Comparison of ENCODE assay signal across 18 cellular contexts in the genomic region with DNA sequence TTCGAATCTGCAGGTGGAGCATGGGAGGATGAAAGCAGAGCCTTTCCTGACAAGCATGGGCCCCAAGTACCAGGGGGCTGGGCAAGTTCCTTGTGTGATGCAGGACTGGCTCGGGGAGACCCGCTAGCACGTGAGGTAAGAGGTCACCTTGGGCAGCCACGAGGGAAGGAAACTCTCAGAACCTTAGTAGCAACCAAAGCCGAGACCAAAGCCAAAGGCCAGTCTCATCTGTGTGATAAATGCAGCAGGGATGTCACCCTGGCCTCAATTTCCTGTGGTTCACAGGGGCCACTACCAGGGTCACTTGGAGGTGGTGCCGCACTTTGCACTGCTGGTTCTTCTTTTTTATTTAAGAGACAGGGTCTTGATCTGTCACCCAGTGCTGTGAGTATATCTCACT. TPM values are rescaled to one million over a fixed set of nuclear protein-coding genes. Genes with fewer than 3 reads are reported as not detected.
DNase-seq lines count a peak whose midpoint lies in the region; ATAC-seq, FAIRE-seq and TF ChIP-seq lines count a peak whose summit lies in the region.
"Had no signal": no experiment of that assay in that cellular context is flagged by ENCODE, and none has a peak within 500 bp of the region (broad histone marks: within the 10 kb centered on the region; RNA-seq: fewer than 3 reads in every experiment).

No MANE protein-coding gene starts in this region.

- TF ChIP-seq CTCF in activated CD8-positive, alpha-beta T cell treated with anti-CD3 and anti-CD28 coated beads for 36 hours (IDR thresholded peaks at IDR 0.05) = no peak
- TF ChIP-seq CTCF in D721Med (IDR thresholded peaks at IDR 0.05; ENCODE audit: insufficient read depth, missing control alignments) (no peak), GM10248 (IDR thresholded peaks at IDR 0.05; ENCODE audit: control extremely low read depth, extremely low read depth, low read depth, missing control alignments) (no peak)

- peak; percentile 18 for ATAC-seq in activated CD8-positive, alpha-beta T cell treated with anti-CD3 and anti-CD28 coated beads for 36 hours
- ATAC-seq in natural killer cell treated with Interleukin-12 subunit alpha and Interleukin-12 subunit beta and Interleukin-15 and Interleukin-18, amount 100 ng/mL, for 72 hours = peak; percentile 76 to 77
- no peak for ATAC-seq in HG02759 (IDR thresholded peaks at IDR 0.05; ENCODE audit: unreplicated experiment)
- ATAC-seq: foreskin keratinocyte had no signal

- H3K4me1 Mint-ChIP-seq in IgD-negative memory B cell = peaks cover 7 to 14% (median 10%) of the 10 kb centered on the region in 3 donors
- peaks cover 30% of the 10 kb centered on the region for H3K4me1 Mint-ChIP-seq in activated CD8-positive, alpha-beta T cell treated with anti-CD3 and anti-CD28 coated beads for 36 hours (ENCODE audit: low read depth)
- H3K4me1 Mint-ChIP-seq in natural killer cell treated with Interleukin-12 subunit alpha and Interleukin-12 subunit beta and Interleukin-15 and Interleukin-18, amount 100 ng/mL, for 72 hours (ENCODE audit: low read depth in 2 of 2) = peaks cover 35 to 46% of the 10 kb centered on the region in 2 donors
- H3K4me1 Mint-ChIP-seq: endodermal cell had no signal

- POLR2A ChIA-PET in activated CD8-positive, alpha-beta T cell treated with anti-CD3 and anti-CD28 coated beads for 36 hours (lab: Charles Lee) = interaction anchor here (0.7 to 1.1 kb wide), 3 partner anchors 14 to 148 kb away, joined by 3 to 4 read pairs (median 3); no protein-coding TSS in a partner anchor
- POLR2A ChIA-PET in GM10248 (lab: Yijun Ruan, JAX) = interaction anchor here (0.7 kb wide), 1 partner anchor 22 kb away, joined by 10 read pairs; no protein-coding TSS in a partner anchor

- CTCF ChIA-PET in activated CD8-positive, alpha-beta T cell treated with anti-CD3 and anti-CD28 coated beads for 36 hours (lab: Charles Lee) = interaction anchor here (1.2 to 2.1 kb wide), 3 partner anchors 154 to 159 kb away, joined by 3 to 7 read pairs (median 3); partner anchors contain the start of gene RAPGEF1
- CTCF ChIA-PET in GM10248 (lab: Yijun Ruan, JAX) = interaction anchor here (1.1 kb wide), 1 partner anchor 156 kb away, joined by 4 read pairs; no protein-coding TSS in a partner anchor

- H3K27me3 Mint-ChIP-seq in IgD-negative memory B cell = no peaks in the 10 kb centered on the region
- H3K27me3 Mint-ChIP-seq in activated CD8-positive, alpha-beta T cell treated with anti-CD3 and anti-CD28 coated beads for 36 hours = no peaks in the 10 kb centered on the region
- no peaks in the 10 kb centered on the region for H3K27me3 Mint-ChIP-seq in natural killer cell treated with Interleukin-12 subunit alpha and Interleukin-12 subunit beta and Interleukin-15 and Interleukin-18, amount 100 ng/mL, for 72 hours
- H3K27me3 Mint-ChIP-seq: progenitor cell of endocrine pancreas had no signal

- peak; percentile 33 for DNase-seq in NK-92 treated with Interleukin-12 subunit alpha and Interleukin-12 subunit beta, amount 100 ng/mL, for 24 hours (lab: John Stamatoyannopoulos, UW)
- DNase-seq in NK-92 (lab: John Stamatoyannopoulos, UW; ENCODE audit: unreplicated experiment) (no peak), D721Med (ENCODE audit: insufficient read length, low spot score) (no peak), GM10248 (ENCODE audit: extremely low spot score) (no peak)
- peak; percentile 45 for DNase-seq in activated CD8-positive, alpha-beta T cell treated with anti-CD3 and anti-CD28 coated beads for 36 hours
- no peak for DNase-seq in natural killer cell treated with Interleukin-12 subunit alpha and Interleukin-12 subunit beta and Interleukin-15 and Interleukin-18, amount 100 ng/mL, for 72 hours (ENCODE audit: low spot score)
- DNase-seq: 8988T; foreskin keratinocyte; NCI-H2029; NCI-H748 treated with DMSO at 0.1 percent for 48 hours; stimulated activated CD4-positive, alpha-beta T cell treated with anti-CD3 and anti-CD28 coated beads, Interleukin-12 subunit alpha, Interleukin-12 subunit beta, amount 100 ng/mL, for 4 hours had no signal

- no peaks in the 10 kb centered on the region for H3K9me3 Mint-ChIP-seq in IgD-negative memory B cell
- no peaks in the 10 kb centered on the region for H3K9me3 Mint-ChIP-seq in activated CD8-positive, alpha-beta T cell treated with anti-CD3 and anti-CD28 coated beads for 36 hours
- no peaks in the 10 kb centered on the region for H3K9me3 Mint-ChIP-seq in natural killer cell treated with Interleukin-12 subunit alpha and Interleukin-12 subunit beta and Interleukin-15 and Interleukin-18, amount 100 ng/mL, for 72 hours
- H3K9me3 Mint-ChIP-seq: endodermal cell had no signal

- intact Hi-C loops in activated CD8-positive, alpha-beta T cell treated with anti-CD3 and anti-CD28 coated beads for 36 hours (cut with micrococcal nuclease) = no loop called here

- no peak overlapping the region for H3K4me3 Mint-ChIP-seq in IgD-negative memory B cell
- H3K4me3 Mint-ChIP-seq in activated CD8-positive, alpha-beta T cell treated with anti-CD3 and anti-CD28 coated beads for 36 hours = no peak overlapping the region
- H3K4me3 Mint-ChIP-seq in natural killer cell treated with Interleukin-12 subunit alpha and Interleukin-12 subunit beta and Interleukin-15 and Interleukin-18, amount 100 ng/mL, for 72 hours = peak overlapping the region; percentile 82
- H3K4me3 Mint-ChIP-seq: endodermal cell had no signal

- H3K27ac Mint-ChIP-seq in IgD-negative memory B cell = peak overlapping the region; percentile 87 to 97 (median 88)
- H3K27ac Mint-ChIP-seq in activated CD8-positive, alpha-beta T cell treated with anti-CD3 and anti-CD28 coated beads for 36 hours = peak overlapping the region; percentile 89
- H3K27ac Mint-ChIP-seq in natural killer cell treated with Interleukin-12 subunit alpha and Interleukin-12 subunit beta and Interleukin-15 and Interleukin-18, amount 100 ng/mL, for 72 hours = peak overlapping the region; percentile 85 to 92
- H3K27ac Mint-ChIP-seq: endodermal cell, progenitor cell of endocrine pancreas had no signal

- H3K36me3 Mint-ChIP-seq in IgD-negative memory B cell = no peaks in the 10 kb centered on the region
- H3K36me3 Mint-ChIP-seq in activated CD8-positive, alpha-beta T cell treated with anti-CD3 and anti-CD28 coated beads for 36 hours (ENCODE audit: low read depth) = peaks cover 27% of the 10 kb centered on the region
- H3K36me3 Mint-ChIP-seq in natural killer cell treated with Interleukin-12 subunit alpha and Interleukin-12 subunit beta and Interleukin-15 and Interleukin-18, amount 100 ng/mL, for 72 hours = peaks cover 6% of the 10 kb centered on the region

- FAIRE-seq in D721Med (lab: Jason Lieb, UNC) = no peak

RNA-seq across cellular contexts. Expression of gene PRRT1B, which starts 39.5 kb away (rescaled TPM):
- polyA plus RNA-seq in IgD-negative memory B cell = not detected
- not detected for total RNA-seq in activated CD8-positive, alpha-beta T cell treated with anti-CD3 and anti-CD28 coated beads for 36 hours
- not detected for total RNA-seq in natural killer cell treated with Interleukin-12 subunit alpha and Interleukin-12 subunit beta and Interleukin-15 and Interleukin-18, amount 100 ng/mL, for 72 hours
- total RNA-seq: cardiac septum, foreskin keratinocyte, G401, myocyte had no signal
- polyA plus RNA-seq: foreskin keratinocyte had no signal

RNA-seq across cellular contexts. Expression of gene UCK1, which starts 53.8 kb away (rescaled TPM):
- 26.2 TPM for polyA plus RNA-seq in IgD-negative memory B cell
- total RNA-seq in activated CD8-positive, alpha-beta T cell treated with anti-CD3 and anti-CD28 coated beads for 36 hours = 10 to 100 TPM; 16.7 to 22.1 TPM
- total RNA-seq in natural killer cell treated with Interleukin-12 subunit alpha and Interleukin-12 subunit beta and Interleukin-15 and Interleukin-18, amount 100 ng/mL, for 72 hours = 10 to 100 TPM; 24.9 to 37.4 TPM

Comparison
In these comparisons a context has a peak if more than half of its experiments do, and no peak if none do; other contexts are left out.
1. DNase-seq: peak in NK-92 treated with Interleukin-12 subunit alpha and Interleukin-12 subunit beta, amount 100 ng/mL, for 24 hours (single experiment) and activated CD8-positive, alpha-beta T cell treated with anti-CD3 and anti-CD28 coated beads for 36 hours (single experiment); none in NK-92 (single experiment), natural killer cell treated with Interleukin-12 subunit alpha and Interleukin-12 subunit beta and Interleukin-15 and Interleukin-18, amount 100 ng/mL, for 72 hours (single experiment), D721Med (single experiment) and GM10248 (single experiment).
2. Peak in every context shown above with its lines, with median percentiles within 50 percentile points of each other: H3K27ac Mint-ChIP-seq.